ENCODE assay signal across 1 cellular context in the genomic region with DNA sequence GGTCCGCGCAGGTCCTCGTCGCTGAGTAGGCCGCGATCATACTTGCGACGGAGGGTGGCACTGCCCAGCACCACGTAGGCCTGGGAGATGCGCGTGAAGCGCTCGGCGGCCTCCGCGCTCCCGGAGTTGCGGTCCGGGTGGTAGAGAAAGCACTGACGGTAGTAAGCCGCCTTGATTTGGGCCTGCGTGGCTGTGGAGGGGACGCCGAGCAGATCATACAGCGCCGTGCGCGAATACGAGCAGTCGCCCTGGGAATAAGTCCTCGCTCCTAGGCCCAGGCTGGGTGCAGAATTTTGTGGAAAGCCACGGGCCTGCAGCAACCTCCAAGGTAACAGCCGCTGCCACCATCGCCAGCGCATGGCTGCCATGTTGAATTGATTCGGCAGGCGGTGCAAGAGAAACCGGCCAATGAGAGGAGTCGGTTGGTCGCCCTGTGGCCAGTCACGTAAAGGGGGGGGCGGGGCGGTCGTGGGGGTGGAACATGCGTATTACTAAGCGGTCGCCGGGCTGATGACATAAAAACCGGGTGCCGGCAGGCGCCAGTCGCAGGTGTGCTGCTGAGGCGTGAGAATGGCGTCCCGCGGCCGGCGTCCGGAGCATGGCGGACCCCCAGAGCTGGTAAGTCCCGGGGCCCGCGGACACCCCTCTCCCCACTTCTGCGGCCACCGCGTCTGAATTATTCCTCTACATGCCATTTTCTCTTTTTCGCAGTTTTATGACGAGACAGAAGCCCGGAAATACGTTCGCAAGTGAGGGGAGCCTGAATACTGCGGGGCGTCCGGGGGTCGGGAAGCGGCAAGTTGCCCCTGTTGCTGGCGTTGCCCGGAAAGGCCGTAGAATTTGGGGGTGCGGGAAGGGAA.
TF ChIP-seq lines count a peak whose summit lies in the region.

A gene with protein sequence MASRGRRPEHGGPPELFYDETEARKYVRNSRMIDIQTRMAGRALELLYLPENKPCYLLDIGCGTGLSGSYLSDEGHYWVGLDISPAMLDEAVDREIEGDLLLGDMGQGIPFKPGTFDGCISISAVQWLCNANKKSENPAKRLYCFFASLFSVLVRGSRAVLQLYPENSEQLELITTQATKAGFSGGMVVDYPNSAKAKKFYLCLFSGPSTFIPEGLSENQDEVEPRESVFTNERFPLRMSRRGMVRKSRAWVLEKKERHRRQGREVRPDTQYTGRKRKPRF (plus strand): TSS at position 542 of the 860 bp plus-strand sequence. CDS start 29 bp downstream, at position 571.
A gene (minus strand): TSS at position 398 of the 860 bp plus-strand sequence. CDS start 30 bp downstream, at position 368.

TF ChIP-seq in HepG2, 621 proteins besides CTCF, POLR2A, EP300 and RAD21 (continued from another document and continues in another):
- TF ChIP-seq ZNF317 (CRISPR knock-in tag; IDR thresholded peaks at IDR 0.05) (peak; percentile 66; the same call in 1 of the 2 replicates), SMARCE1 (IDR thresholded peaks at IDR 0.05; ENCODE audit: borderline replicate concordance) (no peak), SCMH1 (CRISPR knock-in tag; IDR thresholded peaks at IDR 0.05; ENCODE audit: borderline replicate concordance) (no peak), ZNF83 (CRISPR knock-in tag; IDR thresholded peaks at IDR 0.05; ENCODE audit: borderline replicate concordance) (0 out of 2 replicates have a peak, but pooled peaks have one; percentile 30), THAP11 (CRISPR knock-in tag; IDR thresholded peaks at IDR 0.05) (peak; percentile 85), MIER3 (CRISPR knock-in tag; IDR thresholded peaks at IDR 0.05; ENCODE audit: borderline replicate concordance) (no peak), ZNF615 (CRISPR knock-in tag; IDR thresholded peaks at IDR 0.05; ENCODE audit: borderline replicate concordance) (no peak), HOXA5 (CRISPR knock-in tag; IDR thresholded peaks at IDR 0.05) (0 out of 2 replicates have a peak, but pooled peaks have one; percentile 23), PHF21A (CRISPR knock-in tag; IDR thresholded peaks at IDR 0.05) (peak; percentile 20; the same call in 1 of the 2 replicates), YY1 (IDR thresholded peaks at IDR 0.05; ENCODE audit: insufficient read depth, insufficient replicate concordance, low read depth, low read length) (peak; percentile 95), SMAD1 (CRISPR knock-in tag; IDR thresholded peaks at IDR 0.05; ENCODE audit: borderline replicate concordance, low read depth) (peak; percentile 74; the same call in 1 of the 2 replicates), HDAC1 (CRISPR knock-in tag; IDR thresholded peaks at IDR 0.05) (peak; percentile 81), ATF7-NPFF (CRISPR knock-in tag; IDR thresholded peaks at IDR 0.05; ENCODE audit: low read depth) (peak; percentile 41; the same call in 1 of the 2 replicates), TEAD3 (CRISPR knock-in tag; optimal IDR thresholded peaks at IDR 0.05; ENCODE audit: borderline replicate concordance) (no peak), ZNF775 (CRISPR knock-in tag; IDR thresholded peaks at IDR 0.05; ENCODE audit: borderline replicate concordance) (no peak), SALL2 (CRISPR knock-in tag; IDR thresholded peaks at IDR 0.05) (peak; percentile 44; the same call in 1 of the 2 replicates), MIXL1 (CRISPR knock-in tag; IDR thresholded peaks at IDR 0.05) (no peak), ZNF563 (CRISPR knock-in tag; IDR thresholded peaks at IDR 0.05) (0 out of 2 replicates have a peak, but pooled peaks have one; percentile 19), RBM39 (IDR thresholded peaks at IDR 0.05; ENCODE audit: low read depth, low read length, poor library complexity, severe bottlenecking) (peak; percentile 84), ZNF878 (CRISPR knock-in tag; IDR thresholded peaks at IDR 0.05) (peak; percentile 26; the same call in 1 of the 2 replicates), ZC3H13 (CRISPR knock-in tag; IDR thresholded peaks at IDR 0.05) (peak; percentile 62; the same call in 1 of the 2 replicates), KLF15 (CRISPR knock-in tag; IDR thresholded peaks at IDR 0.05; ENCODE audit: borderline replicate concordance) (no peak), GATAD1 (CRISPR knock-in tag; IDR thresholded peaks at IDR 0.05) (peak; percentile 95), MTF1 (CRISPR knock-in tag; IDR thresholded peaks at IDR 0.05) (no peak), ATM (IDR thresholded peaks at IDR 0.05; ENCODE audit: borderline replicate concordance) (no peak), ZZZ3 (CRISPR knock-in tag; IDR thresholded peaks at IDR 0.05; ENCODE audit: borderline replicate concordance) (peak; percentile 58; the same call in 1 of the 2 replicates)
- TF ChIP-seq, protein P1, sequence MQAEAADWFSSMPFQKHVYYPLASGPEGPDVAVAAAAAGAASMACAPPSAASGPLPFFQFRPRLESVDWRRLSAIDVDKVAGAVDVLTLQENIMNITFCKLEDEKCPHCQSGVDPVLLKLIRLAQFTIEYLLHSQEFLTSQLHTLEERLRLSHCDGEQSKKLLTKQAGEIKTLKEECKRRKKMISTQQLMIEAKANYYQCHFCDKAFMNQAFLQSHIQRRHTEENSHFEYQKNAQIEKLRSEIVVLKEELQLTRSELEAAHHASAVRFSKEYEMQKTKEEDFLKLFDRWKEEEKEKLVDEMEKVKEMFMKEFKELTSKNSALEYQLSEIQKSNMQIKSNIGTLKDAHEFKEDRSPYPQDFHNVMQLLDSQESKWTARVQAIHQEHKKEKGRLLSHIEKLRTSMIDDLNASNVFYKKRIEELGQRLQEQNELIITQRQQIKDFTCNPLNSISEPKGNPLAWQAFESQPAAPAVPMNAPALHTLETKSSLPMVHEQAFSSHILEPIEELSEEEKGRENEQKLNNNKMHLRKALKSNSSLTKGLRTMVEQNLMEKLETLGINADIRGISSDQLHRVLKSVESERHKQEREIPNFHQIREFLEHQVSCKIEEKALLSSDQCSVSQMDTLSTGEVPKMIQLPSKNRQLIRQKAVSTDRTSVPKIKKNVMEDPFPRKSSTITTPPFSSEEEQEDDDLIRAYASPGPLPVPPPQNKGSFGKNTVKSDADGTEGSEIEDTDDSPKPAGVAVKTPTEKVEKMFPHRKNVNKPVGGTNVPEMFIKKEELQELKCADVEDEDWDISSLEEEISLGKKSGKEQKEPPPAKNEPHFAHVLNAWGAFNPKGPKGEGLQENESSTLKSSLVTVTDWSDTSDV (CRISPR knock-in tag; IDR thresholded peaks at IDR 0.05), result no peak
- TF ChIP-seq, protein P2, sequence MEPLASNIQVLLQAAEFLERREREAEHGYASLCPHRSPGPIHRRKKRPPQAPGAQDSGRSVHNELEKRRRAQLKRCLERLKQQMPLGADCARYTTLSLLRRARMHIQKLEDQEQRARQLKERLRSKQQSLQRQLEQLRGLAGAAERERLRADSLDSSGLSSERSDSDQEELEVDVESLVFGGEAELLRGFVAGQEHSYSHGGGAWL (CRISPR knock-in tag; IDR thresholded peaks at IDR 0.05), result peak; percentile 51; the same call in 1 of the 2 replicates
- TF ChIP-seq, protein P3, sequence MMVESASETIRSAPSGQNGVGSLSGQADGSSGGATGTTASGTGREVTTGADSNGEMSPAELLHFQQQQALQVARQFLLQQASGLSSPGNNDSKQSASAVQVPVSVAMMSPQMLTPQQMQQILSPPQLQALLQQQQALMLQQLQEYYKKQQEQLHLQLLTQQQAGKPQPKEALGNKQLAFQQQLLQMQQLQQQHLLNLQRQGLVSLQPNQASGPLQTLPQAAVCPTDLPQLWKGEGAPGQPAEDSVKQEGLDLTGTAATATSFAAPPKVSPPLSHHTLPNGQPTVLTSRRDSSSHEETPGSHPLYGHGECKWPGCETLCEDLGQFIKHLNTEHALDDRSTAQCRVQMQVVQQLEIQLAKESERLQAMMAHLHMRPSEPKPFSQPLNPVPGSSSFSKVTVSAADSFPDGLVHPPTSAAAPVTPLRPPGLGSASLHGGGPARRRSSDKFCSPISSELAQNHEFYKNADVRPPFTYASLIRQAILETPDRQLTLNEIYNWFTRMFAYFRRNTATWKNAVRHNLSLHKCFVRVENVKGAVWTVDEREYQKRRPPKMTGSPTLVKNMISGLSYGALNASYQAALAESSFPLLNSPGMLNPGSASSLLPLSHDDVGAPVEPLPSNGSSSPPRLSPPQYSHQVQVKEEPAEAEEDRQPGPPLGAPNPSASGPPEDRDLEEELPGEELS (CRISPR knock-in tag; IDR thresholded peaks at IDR 0.05), result no peak
- TF ChIP-seq, protein P4, sequence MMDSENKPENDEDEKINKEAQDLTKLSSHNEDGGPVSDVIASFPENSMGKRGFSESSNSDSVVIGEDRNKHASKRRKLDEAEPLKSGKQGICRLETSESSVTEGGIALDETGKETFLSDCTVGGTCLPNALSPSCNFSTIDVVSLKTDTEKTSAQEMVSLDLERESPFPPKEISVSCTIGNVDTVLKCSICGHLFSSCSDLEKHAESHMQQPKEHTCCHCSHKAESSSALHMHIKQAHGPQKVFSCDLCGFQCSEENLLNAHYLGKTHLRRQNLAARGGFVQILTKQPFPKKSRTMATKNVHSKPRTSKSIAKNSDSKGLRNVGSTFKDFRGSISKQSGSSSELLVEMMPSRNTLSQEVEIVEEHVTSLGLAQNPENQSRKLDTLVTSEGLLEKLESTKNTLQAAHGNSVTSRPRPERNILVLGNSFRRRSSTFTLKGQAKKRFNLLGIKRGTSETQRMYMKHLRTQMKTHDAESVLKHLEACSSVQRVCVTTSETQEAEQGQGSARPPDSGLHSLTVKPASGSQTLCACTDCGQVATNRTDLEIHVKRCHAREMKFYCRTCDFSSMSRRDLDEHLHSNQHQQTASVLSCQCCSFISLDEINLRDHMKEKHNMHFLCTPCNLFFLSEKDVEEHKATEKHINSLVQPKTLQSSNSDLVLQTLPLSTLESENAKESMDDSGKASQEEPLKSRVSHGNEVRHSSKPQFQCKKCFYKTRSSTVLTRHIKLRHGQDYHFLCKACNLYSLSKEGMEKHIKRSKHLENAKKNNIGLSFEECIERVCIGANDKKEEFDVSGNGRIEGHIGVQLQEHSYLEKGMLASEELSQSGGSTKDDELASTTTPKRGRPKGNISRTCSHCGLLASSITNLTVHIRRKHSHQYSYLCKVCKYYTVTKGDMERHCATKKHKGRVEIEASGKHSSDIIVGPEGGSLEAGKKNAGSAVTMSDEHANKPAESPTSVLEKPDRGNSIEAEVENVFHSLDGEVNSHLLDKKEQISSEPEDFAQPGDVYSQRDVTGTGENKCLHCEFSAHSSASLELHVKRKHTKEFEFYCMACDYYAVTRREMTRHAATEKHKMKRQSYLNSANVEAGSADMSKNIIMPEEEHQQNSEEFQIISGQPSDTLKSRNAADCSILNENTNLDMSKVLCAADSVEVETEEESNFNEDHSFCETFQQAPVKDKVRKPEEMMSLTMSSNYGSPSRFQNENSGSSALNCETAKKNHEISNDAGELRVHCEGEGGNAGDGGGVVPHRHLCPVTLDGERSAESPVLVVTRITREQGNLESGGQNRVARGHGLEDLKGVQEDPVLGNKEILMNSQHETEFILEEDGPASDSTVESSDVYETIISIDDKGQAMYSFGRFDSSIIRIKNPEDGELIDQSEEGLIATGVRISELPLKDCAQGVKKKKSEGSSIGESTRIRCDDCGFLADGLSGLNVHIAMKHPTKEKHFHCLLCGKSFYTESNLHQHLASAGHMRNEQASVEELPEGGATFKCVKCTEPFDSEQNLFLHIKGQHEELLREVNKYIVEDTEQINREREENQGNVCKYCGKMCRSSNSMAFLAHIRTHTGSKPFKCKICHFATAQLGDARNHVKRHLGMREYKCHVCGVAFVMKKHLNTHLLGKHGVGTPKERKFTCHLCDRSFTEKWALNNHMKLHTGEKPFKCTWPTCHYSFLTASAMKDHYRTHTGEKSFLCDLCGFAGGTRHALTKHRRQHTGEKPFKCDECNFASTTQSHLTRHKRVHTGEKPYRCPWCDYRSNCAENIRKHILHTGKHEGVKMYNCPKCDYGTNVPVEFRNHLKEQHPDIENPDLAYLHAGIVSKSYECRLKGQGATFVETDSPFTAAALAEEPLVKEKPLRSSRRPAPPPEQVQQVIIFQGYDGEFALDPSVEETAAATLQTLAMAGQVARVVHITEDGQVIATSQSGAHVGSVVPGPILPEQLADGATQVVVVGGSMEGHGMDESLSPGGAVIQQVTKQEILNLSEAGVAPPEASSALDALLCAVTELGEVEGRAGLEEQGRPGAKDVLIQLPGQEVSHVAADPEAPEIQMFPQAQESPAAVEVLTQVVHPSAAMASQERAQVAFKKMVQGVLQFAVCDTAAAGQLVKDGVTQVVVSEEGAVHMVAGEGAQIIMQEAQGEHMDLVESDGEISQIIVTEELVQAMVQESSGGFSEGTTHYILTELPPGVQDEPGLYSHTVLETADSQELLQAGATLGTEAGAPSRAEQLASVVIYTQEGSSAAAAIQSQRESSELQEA (CRISPR knock-in tag; IDR thresholded peaks at IDR 0.05; ENCODE audit: not compliant biosample characterization), result no peak
- TF ChIP-seq, protein P5, sequence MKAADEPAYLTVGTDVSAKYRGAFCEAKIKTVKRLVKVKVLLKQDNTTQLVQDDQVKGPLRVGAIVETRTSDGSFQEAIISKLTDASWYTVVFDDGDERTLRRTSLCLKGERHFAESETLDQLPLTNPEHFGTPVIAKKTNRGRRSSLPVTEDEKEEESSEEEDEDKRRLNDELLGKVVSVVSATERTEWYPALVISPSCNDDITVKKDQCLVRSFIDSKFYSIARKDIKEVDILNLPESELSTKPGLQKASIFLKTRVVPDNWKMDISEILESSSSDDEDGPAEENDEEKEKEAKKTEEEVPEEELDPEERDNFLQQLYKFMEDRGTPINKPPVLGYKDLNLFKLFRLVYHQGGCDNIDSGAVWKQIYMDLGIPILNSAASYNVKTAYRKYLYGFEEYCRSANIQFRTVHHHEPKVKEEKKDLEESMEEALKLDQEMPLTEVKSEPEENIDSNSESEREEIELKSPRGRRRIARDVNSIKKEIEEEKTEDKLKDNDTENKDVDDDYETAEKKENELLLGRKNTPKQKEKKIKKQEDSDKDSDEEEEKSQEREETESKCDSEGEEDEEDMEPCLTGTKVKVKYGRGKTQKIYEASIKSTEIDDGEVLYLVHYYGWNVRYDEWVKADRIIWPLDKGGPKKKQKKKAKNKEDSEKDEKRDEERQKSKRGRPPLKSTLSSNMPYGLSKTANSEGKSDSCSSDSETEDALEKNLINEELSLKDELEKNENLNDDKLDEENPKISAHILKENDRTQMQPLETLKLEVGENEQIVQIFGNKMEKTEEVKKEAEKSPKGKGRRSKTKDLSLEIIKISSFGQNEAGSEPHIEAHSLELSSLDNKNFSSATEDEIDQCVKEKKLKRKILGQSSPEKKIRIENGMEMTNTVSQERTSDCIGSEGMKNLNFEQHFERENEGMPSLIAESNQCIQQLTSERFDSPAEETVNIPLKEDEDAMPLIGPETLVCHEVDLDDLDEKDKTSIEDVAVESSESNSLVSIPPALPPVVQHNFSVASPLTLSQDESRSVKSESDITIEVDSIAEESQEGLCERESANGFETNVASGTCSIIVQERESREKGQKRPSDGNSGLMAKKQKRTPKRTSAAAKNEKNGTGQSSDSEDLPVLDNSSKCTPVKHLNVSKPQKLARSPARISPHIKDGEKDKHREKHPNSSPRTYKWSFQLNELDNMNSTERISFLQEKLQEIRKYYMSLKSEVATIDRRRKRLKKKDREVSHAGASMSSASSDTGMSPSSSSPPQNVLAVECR (CRISPR knock-in tag; IDR thresholded peaks at IDR 0.05; ENCODE audit: borderline replicate concordance), result peak; percentile 87
- TF ChIP-seq, protein P6, sequence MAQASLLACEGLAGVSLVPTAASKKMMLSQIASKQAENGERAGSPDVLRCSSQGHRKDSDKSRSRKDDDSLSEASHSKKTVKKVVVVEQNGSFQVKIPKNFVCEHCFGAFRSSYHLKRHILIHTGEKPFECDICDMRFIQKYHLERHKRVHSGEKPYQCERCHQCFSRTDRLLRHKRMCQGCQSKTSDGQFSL (CRISPR knock-in tag; IDR thresholded peaks at IDR 0.05), result peak; percentile 80; the same call in 1 of the 2 replicates
- TF ChIP-seq, protein P7, sequence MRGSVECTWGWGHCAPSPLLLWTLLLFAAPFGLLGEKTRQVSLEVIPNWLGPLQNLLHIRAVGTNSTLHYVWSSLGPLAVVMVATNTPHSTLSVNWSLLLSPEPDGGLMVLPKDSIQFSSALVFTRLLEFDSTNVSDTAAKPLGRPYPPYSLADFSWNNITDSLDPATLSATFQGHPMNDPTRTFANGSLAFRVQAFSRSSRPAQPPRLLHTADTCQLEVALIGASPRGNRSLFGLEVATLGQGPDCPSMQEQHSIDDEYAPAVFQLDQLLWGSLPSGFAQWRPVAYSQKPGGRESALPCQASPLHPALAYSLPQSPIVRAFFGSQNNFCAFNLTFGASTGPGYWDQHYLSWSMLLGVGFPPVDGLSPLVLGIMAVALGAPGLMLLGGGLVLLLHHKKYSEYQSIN (CRISPR knock-in tag; IDR thresholded peaks at IDR 0.05; ENCODE audit: borderline replicate concordance), result no peak
